ENCODE assay signal across 23 cellular contexts in the genomic region with DNA sequence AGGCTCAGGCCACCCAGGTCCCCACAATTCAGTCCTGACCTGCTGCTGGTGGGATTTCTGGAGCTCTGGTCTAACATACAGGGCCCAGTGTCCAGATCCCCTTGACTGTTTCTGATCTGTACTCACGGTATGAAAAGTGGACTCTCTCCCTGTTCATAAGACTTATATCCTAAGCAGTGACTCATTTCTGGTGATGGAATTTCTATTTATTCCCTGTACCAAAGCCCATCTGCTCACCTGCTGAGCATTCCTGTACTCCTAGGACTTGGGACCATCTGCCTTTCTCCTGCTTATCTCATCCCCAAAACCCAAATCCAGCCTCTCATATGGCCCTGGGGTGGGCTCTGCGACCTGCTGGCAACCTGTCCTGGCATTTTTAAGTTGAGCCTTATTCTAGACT.
"Had no signal": no experiment of that assay in that cellular context is flagged by ENCODE, and none has a peak within 500 bp of the region (broad histone marks: within the 10 kb centered on the region; RNA-seq: fewer than 3 reads in every experiment).

No MANE protein-coding gene starts in this region.

- H3K36me3 Mint-ChIP-seq: memory B cell; mesothelial cell of epicardium; natural killer cell treated with Interleukin-12 subunit alpha and Interleukin-12 subunit beta and Interleukin-15 and Interleukin-18, amount 100 ng/mL, for 72 hours; neural progenitor cell had no signal

- H3K9me3 ChIP-seq: heart left ventricle, left ventricle myocardium inferior, lower lobe of right lung, ovary, right atrium auricular region, sigmoid colon, thyroid gland, upper lobe of left lung, uterus had no signal

- H3K27ac ChIP-seq: coronary artery, heart left ventricle, left ventricle myocardium inferior, lower lobe of right lung, neural progenitor cell, ovary, right atrium auricular region, sigmoid colon, thyroid gland, upper lobe of left lung, uterus had no signal

- H3K9me3 Mint-ChIP-seq: endodermal cell, memory B cell, mesothelial cell of epicardium, neural progenitor cell had no signal

- H2AFZ ChIP-seq: neural progenitor cell had no signal

- H3K4me1 ChIP-seq: lower lobe of right lung, sigmoid colon, thyroid gland, uterus had no signal

- H3K27ac Mint-ChIP-seq: endodermal cell; memory B cell; mesothelial cell of epicardium; natural killer cell treated with Interleukin-12 subunit alpha and Interleukin-12 subunit beta and Interleukin-15 and Interleukin-18, amount 100 ng/mL, for 72 hours; neural progenitor cell had no signal

- H3K9ac ChIP-seq: neural progenitor cell had no signal

- FAIRE-seq: endothelial cell of umbilical vein, frontal cortex, islet of Langerhans, small intestine had no signal

- H3K4me2 ChIP-seq: neural progenitor cell had no signal

- H3K27me3 ChIP-seq: heart left ventricle, neural progenitor cell, ovary, right atrium auricular region, sigmoid colon, thyroid gland, upper lobe of left lung, uterus had no signal

- H3K4me3 Mint-ChIP-seq: endodermal cell; memory B cell; mesothelial cell of epicardium; natural killer cell treated with Interleukin-12 subunit alpha and Interleukin-12 subunit beta and Interleukin-15 and Interleukin-18, amount 100 ng/mL, for 72 hours; neural progenitor cell had no signal

- ATAC-seq: heart left ventricle, lower lobe of right lung had no signal

- H3K36me3 ChIP-seq: heart left ventricle, left ventricle myocardium inferior, lower lobe of right lung, neural progenitor cell, ovary, right atrium auricular region, sigmoid colon, thyroid gland, upper lobe of left lung, uterus had no signal

- H3K4me3 ChIP-seq: coronary artery, heart left ventricle, left ventricle myocardium inferior, lower lobe of right lung, neural progenitor cell, ovary, right atrium auricular region, sigmoid colon, thyroid gland, upper lobe of left lung, uterus had no signal

- DNase-seq: effector CD4-positive, alpha-beta T cell; endodermal cell; heart left ventricle; left ventricle myocardium inferior; lower lobe of right lung; nucleus accumbens; ovary; sigmoid colon; small intestine; stimulated activated CD4-positive, alpha-beta T cell treated with anti-CD3 and anti-CD28 coated beads, Interleukin-2, amount 100 ng/mL, for 48 hours; stimulated activated naive CD4-positive, alpha-beta T cell treated with Interleukin-2 at 50 U/mL for 16 hours; thyroid gland; upper lobe of left lung; uterus had no signal
